Comparison of ENCODE assay signal across 8 cellular contexts in genomic region chr17:2710075-2710803, GRCh38. TPM values are rescaled to one million over a fixed set of nuclear protein-coding genes. Genes with fewer than 3 reads are reported as not detected.
A peak's percentile ranks its signal among the peaks of the same experiment; 100 is the strongest.
DNase-seq lines count a peak whose midpoint lies in the region; ATAC-seq and TF ChIP-seq lines count a peak whose summit lies in the region.

No MANE protein-coding gene starts in this region.

- CTCF ChIA-PET in BJ (lab: Yijun Ruan, JAX), result interaction anchor here (0.6 to 1.2 kb wide), 3 partner anchors 10 to 310 kb away, joined by 3 read pairs; no protein-coding TSS in a partner anchor

- POLR2A ChIA-PET in BJ (lab: Charles Lee), result no interaction called here

- H3K27ac ChIP-seq in HUES64 (ENCODE audit: low read depth, low read length) (no peak overlapping the region), muscle layer of duodenum (ENCODE audit: low read length) (peak overlapping the region; percentile 53)

- no peak for ATAC-seq in HG02623 (IDR thresholded peaks at IDR 0.05; ENCODE audit: unreplicated experiment)
- no peak for ATAC-seq in GM19395 (IDR thresholded peaks at IDR 0.05; ENCODE audit: unreplicated experiment)
- no peak for ATAC-seq in HG02642 (IDR thresholded peaks at IDR 0.05; ENCODE audit: poor library complexity, unreplicated experiment)

- H3K27me3 ChIP-seq in BJ (ENCODE audit: control insufficient read depth, insufficient read depth, low read length), result no peaks in the 10 kb centered on the region
- H3K27me3 ChIP-seq in HUES64 (ENCODE audit: insufficient read depth, low read length), result peaks cover 22% of the 10 kb centered on the region
- H3K27me3 ChIP-seq in muscle layer of duodenum (ENCODE audit: low read depth, low read length), result no peaks in the 10 kb centered on the region

- H3K4me1 ChIP-seq in HUES64 (ENCODE audit: insufficient read depth, low read length) (peaks cover 23% of the 10 kb centered on the region), muscle layer of duodenum (ENCODE audit: control insufficient read depth in 1 of 2, insufficient read depth in 2 of 2, low read length in 2 of 2) (peaks cover 16 to 50% of the 10 kb centered on the region in 2 donors)

- H3K9ac ChIP-seq in HUES64 (ENCODE audit: low read depth, low read length), result peak overlapping the region; percentile 84

- H3K4me3 ChIP-seq in BJ (ENCODE audit: low read depth, low read length), result peak overlapping the region; percentile 81
- peak overlapping the region; percentile 80 for H3K4me3 ChIP-seq in HUES64 (ENCODE audit: low read length)
- peak overlapping the region; percentile 73 to 77 for H3K4me3 ChIP-seq in cardiac fibroblast (replicated peaks in 1 of 2; ENCODE audit: low read depth in 2 of 2, low read length in 2 of 2)
- peak overlapping the region; percentile 86 to 99 for H3K4me3 ChIP-seq in muscle layer of duodenum (ENCODE audit: low read depth in 1 of 2, low read length in 2 of 2)

- WGBS in HUES64, result 67% methylated on average over 16 of the region's 16 CpGs

- H3K9me3 ChIP-seq in HUES64 (ENCODE audit: insufficient read depth, low read depth, low read length) (no peaks in the 10 kb centered on the region), muscle layer of duodenum (ENCODE audit: control insufficient read depth in 1 of 2, low read length in 2 of 2) (no peaks in the 10 kb centered on the region)

- H3K36me3 ChIP-seq in BJ (ENCODE audit: control insufficient read depth, insufficient read depth, low read length) (no peaks in the 10 kb centered on the region; the same call in 1 of the 2 replicates), HUES64 (ENCODE audit: insufficient read depth, low read length) (no peaks in the 10 kb centered on the region), muscle layer of duodenum (ENCODE audit: control insufficient read depth in 1 of 2, insufficient read depth in 2 of 2, low read length in 2 of 2) (no peaks in the 10 kb centered on the region)

- TF ChIP-seq CTCF in BJ (IDR thresholded peaks at IDR 0.05; ENCODE audit: insufficient read depth, low read depth, low read length) (no peak), cardiac fibroblast (IDR thresholded peaks at IDR 0.05; ENCODE audit: low read depth, low read length) (no peak)

- no peak for DNase-seq in BJ (ENCODE audit: low read depth)
- no peak for DNase-seq in cardiac fibroblast (ENCODE audit: low read depth in 2 of 2)
- no peak for DNase-seq in NCI-H128 (lab: John Stamatoyannopoulos, UW; ENCODE audit: unreplicated experiment)

RNA-seq across cellular contexts. Expression of gene CLUH, which starts 1.3 kb away (rescaled TPM):
- polyA plus RNA-seq in BJ (2011; rRNA removed), result 5.2 and 13.4 TPM in 2 replicates
- 11.0 and 11.1 TPM in 2 replicates for polyA minus RNA-seq in BJ (2011; rRNA and poly(A)+ RNA removed)
- polyA plus RNA-seq in HUES64 (2013, experiment 1 of 2), result 41.0 TPM
- 41.9 TPM for polyA plus RNA-seq in HUES64 (2013, experiment 2 of 2)

RNA-seq across cellular contexts. Expression of gene CCDC92B, which starts 39.2 kb away (rescaled TPM):
- 0.02 TPM in 1 of 2 replicates, not detected in the other for polyA plus RNA-seq in BJ (2011; rRNA removed)
- polyA minus RNA-seq in BJ (2011; rRNA and poly(A)+ RNA removed), result not detected in 2 replicates
- 3.3 TPM for polyA plus RNA-seq in HUES64 (2013, experiment 1 of 2)
- 4.2 TPM for polyA plus RNA-seq in HUES64 (2013, experiment 2 of 2)
